ENCODE assay signal across 9 cellular contexts in the genomic region with DNA sequence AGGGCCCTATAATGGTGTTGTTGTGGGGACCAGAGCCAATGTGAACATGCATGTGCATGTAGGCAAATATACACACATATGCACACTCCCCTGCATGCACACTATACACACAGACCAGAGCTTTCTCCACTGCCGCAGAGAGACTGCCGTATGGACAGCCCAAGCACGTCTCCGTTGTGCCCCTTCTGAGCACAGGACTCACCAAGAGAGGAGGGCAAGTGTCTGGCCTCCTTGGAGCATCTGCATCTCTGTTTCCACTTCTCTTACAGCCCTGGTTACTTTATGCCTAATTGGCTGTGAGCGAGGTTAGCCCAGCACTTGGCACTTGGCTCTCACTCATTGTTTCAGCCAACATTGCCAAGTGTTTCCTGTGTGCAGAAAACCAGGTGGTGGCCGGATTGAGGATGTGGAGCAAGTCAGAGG. TPM values are rescaled to one million over a fixed set of nuclear protein-coding genes. Genes with fewer than 3 reads are reported as not detected.
A peak's percentile ranks its signal among the peaks of the same experiment; 100 is the strongest.
DNase-seq lines count a peak whose midpoint lies in the region; ATAC-seq and TF ChIP-seq lines count a peak whose summit lies in the region.
"Had no signal": no experiment of that assay in that cellular context is flagged by ENCODE, and none has a peak within 500 bp of the region (broad histone marks: within the 10 kb centered on the region; RNA-seq: fewer than 3 reads in every experiment).

No MANE protein-coding gene starts in this region.

- no peak for DNase-seq in AG04450 (ENCODE audit: low read depth, low spot score)
- DNase-seq in activated naive CD8-positive, alpha-beta T cell treated with anti-CD3 and anti-CD28 coated beads, Interleukin-2, amount 50 U/mL, for 24 hours = no peak
- DNase-seq in COR-L47 (lab: John Stamatoyannopoulos, UW) = no peak
- DNase-seq in NCI-H2081 (lab: John Stamatoyannopoulos, UW) = no peak
- no peak for DNase-seq in esophagus squamous epithelium (lab: John Stamatoyannopoulos, UW)
- no peak for DNase-seq in SKM-1 (lab: John Stamatoyannopoulos, UW; ENCODE audit: unreplicated experiment)

- POLR2A ChIA-PET in AG04450 (lab: Yijun Ruan, JAX) = interaction anchor here (0.6 to 1.7 kb wide), 2 partner anchors 9 to 88 kb away, joined by 5 to 6 read pairs; no protein-coding TSS in a partner anchor

- peaks cover 1% of the 10 kb centered on the region for H3K27me3 Mint-ChIP-seq in activated naive CD8-positive, alpha-beta T cell treated with anti-CD3 and anti-CD28 coated beads, Interleukin-2, amount 50 U/mL, for 24 hours

- H3K9me3 Mint-ChIP-seq in activated naive CD8-positive, alpha-beta T cell treated with anti-CD3 and anti-CD28 coated beads, Interleukin-2, amount 50 U/mL, for 24 hours = peaks cover 6% of the 10 kb centered on the region

- ATAC-seq in GM19035 (IDR thresholded peaks at IDR 0.05; ENCODE audit: unreplicated experiment) = peak; percentile 18
- peak; percentile 15 for ATAC-seq in HG03175 (IDR thresholded peaks at IDR 0.05; ENCODE audit: unreplicated experiment)
- ATAC-seq in activated naive CD8-positive, alpha-beta T cell treated with anti-CD3 and anti-CD28 coated beads, Interleukin-2, amount 50 U/mL, for 24 hours = no peak

- no peaks in the 10 kb centered on the region for H3K36me3 ChIP-seq in esophagus squamous epithelium

- peak overlapping the region; percentile 33 for H3K4me3 Mint-ChIP-seq in activated naive CD8-positive, alpha-beta T cell treated with anti-CD3 and anti-CD28 coated beads, Interleukin-2, amount 50 U/mL, for 24 hours

- no peaks in the 10 kb centered on the region for H3K27me3 ChIP-seq in AG04450 (ENCODE audit: control insufficient read depth, insufficient read depth, low read length)
- no peaks in the 10 kb centered on the region for H3K27me3 ChIP-seq in esophagus squamous epithelium

- no peak for TF ChIP-seq POLR2A in esophagus squamous epithelium (IDR thresholded peaks at IDR 0.05)

- peak overlapping the region; percentile 88 for H3K27ac Mint-ChIP-seq in activated naive CD8-positive, alpha-beta T cell treated with anti-CD3 and anti-CD28 coated beads, Interleukin-2, amount 50 U/mL, for 24 hours

- H3K9me3 ChIP-seq in AG04450 (ENCODE audit: control insufficient read depth, insufficient read depth, low read length) (peaks cover 4% of the 10 kb centered on the region; the same call in 1 of the 2 replicates), esophagus squamous epithelium (no peaks in the 10 kb centered on the region)

- H3K4me1 Mint-ChIP-seq in activated naive CD8-positive, alpha-beta T cell treated with anti-CD3 and anti-CD28 coated beads, Interleukin-2, amount 50 U/mL, for 24 hours = peaks cover 87% of the 10 kb centered on the region

- H3K27ac ChIP-seq in AG04450 (ENCODE audit: low read depth, low read length) (peak overlapping the region; percentile 85), esophagus squamous epithelium (peak overlapping the region in 1 of 4 donors; percentile 74)

- CTCF ChIA-PET in AG04450 (lab: Charles Lee) = interaction anchor here (1.3 kb wide), 1 partner anchor 41 kb away, joined by 6 read pairs; no protein-coding TSS in a partner anchor

- no peak for TF ChIP-seq CTCF in AG04450 (IDR thresholded peaks at IDR 0.05; ENCODE audit: low read depth, low read length)
- TF ChIP-seq CTCF in esophagus squamous epithelium (IDR thresholded peaks at IDR 0.05) = no peak

- H3K36me3 Mint-ChIP-seq in activated naive CD8-positive, alpha-beta T cell treated with anti-CD3 and anti-CD28 coated beads, Interleukin-2, amount 50 U/mL, for 24 hours (ENCODE audit: low read depth) = peaks cover 7% of the 10 kb centered on the region

- peaks cover 7 to 18% (median 13%) of the 10 kb centered on the region in 3 donors for H3K4me1 ChIP-seq in esophagus squamous epithelium

- H3K4me3 ChIP-seq in AG04450 (ENCODE audit: low read depth, low read length) (no peak overlapping the region), esophagus squamous epithelium (no peak overlapping the region)

- 77 to 84% methylated on average over 4 to 5 of the region's 6 CpGs for WGBS in esophagus squamous epithelium, 2 donors

- intact Hi-C loops in esophagus squamous epithelium (cut with DNase I) = no loop called here

RNA-seq across cellular contexts. Expression of gene CSF2, which starts 30.4 kb away (rescaled TPM):
- not detected in 2 replicates for polyA plus RNA-seq in AG04450 (2011; rRNA removed)
- polyA minus RNA-seq in AG04450 (2011; rRNA and poly(A)+ RNA removed) = not detected in 2 replicates
- total RNA-seq in esophagus squamous epithelium = not detected
- polyA plus RNA-seq: neural cell had no signal

RNA-seq across cellular contexts. Expression of gene IL3, which starts 43.5 kb away (rescaled TPM):
- not detected in 2 replicates for polyA plus RNA-seq in AG04450 (2011; rRNA removed)
- polyA minus RNA-seq in AG04450 (2011; rRNA and poly(A)+ RNA removed) = not detected in 2 replicates
- total RNA-seq in esophagus squamous epithelium = not detected
- polyA plus RNA-seq: neural cell had no signal
